In the genomic region with DNA sequence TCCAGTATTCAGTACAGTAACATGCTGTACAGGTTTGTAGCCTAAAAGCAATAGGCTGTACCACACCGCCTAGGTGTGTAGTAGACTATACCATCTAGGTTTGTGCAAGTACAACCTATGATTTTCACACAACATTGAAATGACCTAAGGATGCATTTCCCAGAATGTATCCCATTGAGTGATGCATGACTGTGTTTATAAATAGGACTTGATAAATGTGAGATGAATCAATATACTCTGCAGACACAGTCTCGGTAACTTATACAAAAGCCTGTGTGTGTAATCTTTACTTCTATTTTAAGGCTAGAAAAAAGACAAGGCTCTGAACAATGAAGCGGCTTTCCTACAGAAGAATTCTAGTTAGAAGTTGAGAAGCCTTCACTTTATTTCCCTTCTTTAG, we compare ENCODE assay signal across 21 cellular contexts.
DNase-seq lines count a peak whose midpoint lies in the region; ATAC-seq and TF ChIP-seq lines count a peak whose summit lies in the region.
"Had no signal": no experiment of that assay in that cellular context is flagged by ENCODE, and none has a peak within 500 bp of the region (broad histone marks: within the 10 kb centered on the region; RNA-seq: fewer than 3 reads in every experiment).

No MANE protein-coding gene starts in this region.

- H2AK5ac ChIP-seq in mesenchymal stem cell (ENCODE audit: low read length, severe bottlenecking), result no peak overlapping the region

- no peak overlapping the region for H3K27ac ChIP-seq in CD4-positive, alpha-beta T cell (ENCODE audit: low read depth, low read length)
- H3K27ac ChIP-seq in CD4-positive, alpha-beta memory T cell (ENCODE audit: low read depth, low read length), result no peak overlapping the region
- no peak overlapping the region for H3K27ac ChIP-seq in mesenchymal stem cell (ENCODE audit: low read length, poor library complexity, severe bottlenecking)
- H3K27ac ChIP-seq: KMS-11, SK-N-MC had no signal

- peaks cover 2% of the 10 kb centered on the region for H3K36me3 ChIP-seq in CD4-positive, alpha-beta memory T cell (ENCODE audit: insufficient read depth, low read length)
- no peaks in the 10 kb centered on the region for H3K36me3 ChIP-seq in mesenchymal stem cell (ENCODE audit: control insufficient read depth in 1 of 2, insufficient read depth in 2 of 2, low read depth in 1 of 2, low read length in 2 of 2)

- H3K27ac Mint-ChIP-seq in CD4-positive, alpha-beta T cell, result peak overlapping the region; percentile 91
- H3K27ac Mint-ChIP-seq in CD4-positive, alpha-beta memory T cell, result peak overlapping the region in 5 of 7 donors; percentile 32 to 88 (median 65)
- peak overlapping the region; percentile 92 for H3K27ac Mint-ChIP-seq in activated naive CD8-positive, alpha-beta T cell
- H3K27ac Mint-ChIP-seq: H9 had no signal

- no peak overlapping the region for H3K9ac ChIP-seq in mesenchymal stem cell (ENCODE audit: low read length)
- H3K9ac ChIP-seq: KMS-11 had no signal

- no peak overlapping the region for H2BK5ac ChIP-seq in mesenchymal stem cell (ENCODE audit: low read depth, low read length, poor library complexity, severe bottlenecking)

- POLR2A ChIA-PET in CD4-positive, alpha-beta T cell (lab: Charles Lee), result no interaction called here
- POLR2A ChIA-PET in CD4-positive, alpha-beta memory T cell (lab: Charles Lee; ENCODE audit: partially characterized antibody), result no interaction called here

- ATAC-seq in CD4-positive, alpha-beta T cell (ENCODE audit: poor library complexity), result no peak

- no peak for TF ChIP-seq CTCF in CD4-positive, alpha-beta T cell (IDR thresholded peaks at IDR 0.05)

- no peaks in the 10 kb centered on the region for H3K27me3 ChIP-seq in CD4-positive, alpha-beta T cell (ENCODE audit: control insufficient read depth, insufficient read depth, low read length)
- H3K27me3 ChIP-seq in CD4-positive, alpha-beta memory T cell (ENCODE audit: insufficient read depth, low read length), result no peaks in the 10 kb centered on the region
- H3K27me3 ChIP-seq in mesenchymal stem cell (ENCODE audit: control insufficient read depth in 1 of 2, insufficient read depth in 1 of 2, low read length in 2 of 2), result peaks cover 0 to 9% of the 10 kb centered on the region in 2 experiments

- no peaks in the 10 kb centered on the region for H3K27me3 Mint-ChIP-seq in CD4-positive, alpha-beta T cell
- H3K27me3 Mint-ChIP-seq in CD4-positive, alpha-beta memory T cell, result no peaks in the 10 kb centered on the region
- no peaks in the 10 kb centered on the region for H3K27me3 Mint-ChIP-seq in activated naive CD8-positive, alpha-beta T cell

- H3K9me3 Mint-ChIP-seq in CD4-positive, alpha-beta T cell, result no peaks in the 10 kb centered on the region
- H3K9me3 Mint-ChIP-seq in CD4-positive, alpha-beta memory T cell, result peaks cover 0 to 4% (median 0%) of the 10 kb centered on the region in 8 donors
- no peaks in the 10 kb centered on the region for H3K9me3 Mint-ChIP-seq in activated naive CD8-positive, alpha-beta T cell (ENCODE audit: low read depth)
- H3K9me3 Mint-ChIP-seq: H9 had no signal

- no peak overlapping the region for H4K91ac ChIP-seq in mesenchymal stem cell (ENCODE audit: low read length)

- no peaks in the 10 kb centered on the region for H3K9me3 ChIP-seq in CD4-positive, alpha-beta T cell (ENCODE audit: control insufficient read depth, low read length)
- no peaks in the 10 kb centered on the region for H3K9me3 ChIP-seq in CD4-positive, alpha-beta memory T cell (ENCODE audit: control insufficient read depth in 1 of 2, low read length in 2 of 2)
- H3K9me3 ChIP-seq in mesenchymal stem cell (ENCODE audit: control insufficient read depth, low read length), result no peaks in the 10 kb centered on the region

- no peak overlapping the region for H3K23ac ChIP-seq in mesenchymal stem cell (ENCODE audit: low read length in 2 of 2)

- H3K4me2 ChIP-seq in mesenchymal stem cell (ENCODE audit: low read length, poor library complexity, severe bottlenecking), result no peak overlapping the region
- H3K4me2 ChIP-seq: KMS-11 had no signal

- H3K4ac ChIP-seq in mesenchymal stem cell (ENCODE audit: low read depth in 1 of 2, low read length in 2 of 2), result no peak overlapping the region

- no peak overlapping the region for H2BK15ac ChIP-seq in mesenchymal stem cell (ENCODE audit: low read depth, poor library complexity, severe bottlenecking)

- no peak overlapping the region for H2BK12ac ChIP-seq in mesenchymal stem cell (ENCODE audit: low read length in 2 of 2)

- peak overlapping the region; percentile 38 for H3K4me3 Mint-ChIP-seq in CD4-positive, alpha-beta T cell
- H3K4me3 Mint-ChIP-seq in CD4-positive, alpha-beta memory T cell, result peak overlapping the region in 2 of 8 donors; percentile 22 to 57
- no peak overlapping the region for H3K4me3 Mint-ChIP-seq in activated naive CD8-positive, alpha-beta T cell
- H3K4me3 Mint-ChIP-seq: H9 had no signal

- 90% methylated on average over 2 of the region's 3 CpGs for WGBS in mesenchymal stem cell

- no peak for DNase-seq in CD4-positive, alpha-beta T cell
- no peak for DNase-seq in CD4-positive, alpha-beta memory T cell
- peak; percentile 37 for DNase-seq in mesenchymal stem cell
- DNase-seq in NCI-H187 (lab: John Stamatoyannopoulos, UW), result no peak
- no peak for DNase-seq in DMS153 (lab: John Stamatoyannopoulos, UW)
- DNase-seq in SIG-M5 treated with dmso at 0.1 percent for 504 hours (lab: John Stamatoyannopoulos, UW; ENCODE audit: unreplicated experiment), result no peak
- no peak for DNase-seq in DMS79 treated with DMSO at 0.1 percent for 48 hours (lab: John Stamatoyannopoulos, UW)
- DNase-seq: ACHN; C1 segment of cervical spinal cord; COR-L47; DMS 273 treated with DMSO at 0.1 percent for 48 hours; GDM1; H9; NCI-H1436; NCI-H2029; NCI-H446 treated with DMSO at 0.1 percent for 48 hours; NK-92 treated with Interleukin-12 subunit alpha and Interleukin-12 subunit beta, amount 100 ng/mL, for 24 hours; Right ventricle myocardium superior had no signal

- intact Hi-C loops in CD4-positive, alpha-beta T cell (cut with DNase I, micrococcal nuclease), result loop anchor here in 1 of 2 experiments (10.0 kb wide), 2 partner anchors 363 to 1773 kb away; a partner anchor contains a TSS
- intact Hi-C loops in CD4-positive, alpha-beta memory T cell (cut with micrococcal nuclease), result no loop called here

- H3K4me1 Mint-ChIP-seq in CD4-positive, alpha-beta T cell (ENCODE audit: low read depth), result peaks cover 74% of the 10 kb centered on the region
- H3K4me1 Mint-ChIP-seq in CD4-positive, alpha-beta memory T cell, result peaks cover 52 to 67% (median 57%) of the 10 kb centered on the region in 4 donors
- H3K4me1 Mint-ChIP-seq in activated naive CD8-positive, alpha-beta T cell (ENCODE audit: low read depth), result peaks cover 69% of the 10 kb centered on the region

- no peaks in the 10 kb centered on the region for H3K79me1 ChIP-seq in mesenchymal stem cell (replicated peaks; ENCODE audit: low read length, poor library complexity, severe bottlenecking)

- H3K14ac ChIP-seq in mesenchymal stem cell (ENCODE audit: low read length in 2 of 2), result no peak overlapping the region

- H3K4me1 ChIP-seq in CD4-positive, alpha-beta memory T cell (ENCODE audit: insufficient read depth, low read length), result peaks cover 62% of the 10 kb centered on the region
- H3K4me1 ChIP-seq in mesenchymal stem cell (ENCODE audit: control insufficient read depth, insufficient read depth, low read depth, low read length), result peaks cover 13% of the 10 kb centered on the region

- no peak overlapping the region for H3K18ac ChIP-seq in mesenchymal stem cell (ENCODE audit: low read depth in 1 of 2, low read length in 2 of 2)

- CTCF ChIA-PET in CD4-positive, alpha-beta T cell (lab: Charles Lee), result no interaction called here
- CTCF ChIA-PET in CD4-positive, alpha-beta memory T cell (lab: Charles Lee; ENCODE audit: partially characterized antibody), result no interaction called here

- H2BK120ac ChIP-seq in mesenchymal stem cell (ENCODE audit: low read depth, low read length), result no peak overlapping the region

- peaks cover 62% of the 10 kb centered on the region for H3K36me3 Mint-ChIP-seq in CD4-positive, alpha-beta T cell (ENCODE audit: low read depth)
- peaks cover 23 to 36% of the 10 kb centered on the region in 2 donors for H3K36me3 Mint-ChIP-seq in CD4-positive, alpha-beta memory T cell
- peaks cover 8% of the 10 kb centered on the region for H3K36me3 Mint-ChIP-seq in activated naive CD8-positive, alpha-beta T cell

- no peak overlapping the region for H4K8ac ChIP-seq in mesenchymal stem cell (ENCODE audit: low read length)

- H3K4me3 ChIP-seq in CD4-positive, alpha-beta memory T cell (ENCODE audit: low read length in 2 of 2), result no peak overlapping the region
- no peak overlapping the region for H3K4me3 ChIP-seq in mesenchymal stem cell (ENCODE audit: insufficient read depth in 1 of 2, low read depth in 1 of 2, low read length in 2 of 2)
- H3K4me3 ChIP-seq: SK-N-MC had no signal

- no peak overlapping the region for H2AFZ ChIP-seq in mesenchymal stem cell (ENCODE audit: low read depth, low read length)
